21 cellular contexts compared by ENCODE assay signal in genomic region chr6:126113261-126113660, GRCh38.
"Had no signal": no experiment of that assay in that cellular context is flagged by ENCODE, and none has a peak within 500 bp of the region (broad histone marks: within the 10 kb centered on the region; RNA-seq: fewer than 3 reads in every experiment).

No MANE protein-coding gene starts in this region.

- H3K4me3 Mint-ChIP-seq: activated CD4-positive, alpha-beta memory T cell treated with anti-CD3 and anti-CD28 coated beads for 36 hours; activated naive CD4-positive, alpha-beta T cell treated with anti-CD3 and anti-CD28 coated beads for 36 hours; activated naive CD8-positive, alpha-beta T cell treated with anti-CD3 and anti-CD28 coated beads, Interleukin-2, amount 10 ng/mL, durations not matched to agents 7 days and 5 days; activated T-cell treated with anti-CD3 and anti-CD28 coated beads, Interleukin-2, amount 50 U/mL, for 72 hours; naive B cell; stimulated activated naive CD8-positive, alpha-beta T cell treated with anti-CD3 and anti-CD28 coated beads, Interleukin-15, amount 100 ng/mL, for 72 hours had no signal

- H3K27ac ChIP-seq: breast epithelium, parathyroid adenoma, tibial artery had no signal

- H3K9me3 ChIP-seq: breast epithelium, tibial artery had no signal

- H3K27me3 ChIP-seq: breast epithelium, tibial artery had no signal

- H3K27ac Mint-ChIP-seq: activated CD4-positive, alpha-beta memory T cell treated with anti-CD3 and anti-CD28 coated beads for 36 hours; activated naive CD4-positive, alpha-beta T cell treated with anti-CD3 and anti-CD28 coated beads for 36 hours; activated naive CD8-positive, alpha-beta T cell treated with anti-CD3 and anti-CD28 coated beads, Interleukin-2, amount 10 ng/mL, durations not matched to agents 7 days and 5 days; activated T-cell treated with anti-CD3 and anti-CD28 coated beads, Interleukin-2, amount 50 U/mL, for 72 hours; naive B cell; stimulated activated naive CD8-positive, alpha-beta T cell treated with anti-CD3 and anti-CD28 coated beads, Interleukin-15, amount 100 ng/mL, for 72 hours had no signal

- H3K27me3 Mint-ChIP-seq: activated CD4-positive, alpha-beta memory T cell treated with anti-CD3 and anti-CD28 coated beads for 36 hours; activated naive CD8-positive, alpha-beta T cell treated with anti-CD3 and anti-CD28 coated beads, Interleukin-2, amount 10 ng/mL, durations not matched to agents 7 days and 5 days; naive B cell; stimulated activated naive CD8-positive, alpha-beta T cell treated with anti-CD3 and anti-CD28 coated beads, Interleukin-15, amount 100 ng/mL, for 72 hours had no signal

- H3K36me3 Mint-ChIP-seq: activated CD4-positive, alpha-beta memory T cell treated with anti-CD3 and anti-CD28 coated beads for 36 hours; activated naive CD8-positive, alpha-beta T cell treated with anti-CD3 and anti-CD28 coated beads, Interleukin-2, amount 10 ng/mL, durations not matched to agents 7 days and 5 days had no signal

- DNase-seq: activated CD4-positive, alpha-beta memory T cell treated with anti-CD3 and anti-CD28 coated beads for 36 hours; activated CD4-positive, alpha-beta T cell treated with anti-CD3 and anti-CD28 coated beads for 4 hours; activated CD4-positive, CD25-positive, alpha-beta regulatory T cell; activated effector memory CD4-positive, alpha-beta T cell treated with Interleukin-2 at 50 U/mL for 16 hours; activated naive CD4-positive, alpha-beta T cell treated with anti-CD3 and anti-CD28 coated beads for 36 hours; activated naive CD8-positive, alpha-beta T cell treated with anti-CD3 and anti-CD28 coated beads, Interleukin-2, amount 10 ng/mL, durations not matched to agents 7 days and 5 days; activated T-cell treated with anti-CD3 and anti-CD28 coated beads, Interleukin-2, amount 50 U/mL, for 72 hours; amniotic stem cell; cerebellar nuclear complex; cortex of kidney; foreskin melanocyte; naive B cell; nucleus accumbens; right cardiac atrium; stimulated activated CD4-positive, alpha-beta T cell treated with anti-CD3 and anti-CD28 coated beads, Interleukin-12 subunit alpha, Interleukin-12 subunit beta, amount 100 ng/mL, for 4 hours; stimulated activated CD4-positive, alpha-beta T cell treated with anti-CD3 and anti-CD28 coated beads, Interleukin-1b, Interleukin-23, amount 100 ng/mL, for 48 hours; stimulated activated naive CD8-positive, alpha-beta T cell treated with anti-CD3 and anti-CD28 coated beads, Interleukin-15, amount 100 ng/mL, for 72 hours; tibial artery had no signal

- ATAC-seq: activated T-cell treated with anti-CD3 and anti-CD28 coated beads, Interleukin-2, amount 50 U/mL, for 72 hours; left lobe of liver; right cardiac atrium; stimulated activated naive CD8-positive, alpha-beta T cell treated with anti-CD3 and anti-CD28 coated beads, Interleukin-15, amount 100 ng/mL, for 72 hours had no signal

- H3K4me1 ChIP-seq: breast epithelium, tibial artery had no signal

- H3K4me1 Mint-ChIP-seq: activated naive CD8-positive, alpha-beta T cell treated with anti-CD3 and anti-CD28 coated beads, Interleukin-2, amount 10 ng/mL, durations not matched to agents 7 days and 5 days; naive B cell; stimulated activated naive CD8-positive, alpha-beta T cell treated with anti-CD3 and anti-CD28 coated beads, Interleukin-15, amount 100 ng/mL, for 72 hours had no signal
